ENCODE assay signal across 33 cellular contexts in genomic region chr10:133457100-133457841, GRCh38. TPM values are rescaled to one million over a fixed set of nuclear protein-coding genes. Genes with fewer than 3 reads are reported as not detected.
DNase-seq lines count a peak whose midpoint lies in the region; ATAC-seq and TF ChIP-seq lines count a peak whose summit lies in the region.
"Had no signal": no experiment of that assay in that cellular context is flagged by ENCODE, and none has a peak within 500 bp of the region (broad histone marks: within the 10 kb centered on the region; RNA-seq: fewer than 3 reads in every experiment).

No MANE protein-coding gene starts in this region.

- no peak for ATAC-seq in activated CD4-positive, alpha-beta T cell treated with anti-CD3 and anti-CD28 coated beads for 36 hours
- no peak for ATAC-seq in gastroesophageal sphincter
- ATAC-seq: naive thymus-derived CD4-positive, alpha-beta T cell; SK-N-SH treated with all-trans-retinoic acid at 6 μM for 48 hours; T-helper 17 cell; upper lobe of right lung had no signal

- peak; percentile 3 for DNase-seq in activated CD4-positive, alpha-beta T cell treated with anti-CD3 and anti-CD28 coated beads, Interleukin-2, amount 10 ng/mL, durations not matched to agents 7 days and 5 days
- DNase-seq in activated CD4-positive, alpha-beta T cell treated with anti-CD3 and anti-CD28 coated beads for 36 hours: no peak
- DNase-seq in D341Med (ENCODE audit: low spot score) (peak; percentile 6), esophagus muscularis mucosa (ENCODE audit: extremely low spot score) (peak; percentile 77), osteocyte (ENCODE audit: extremely low spot score, unreplicated experiment) (peak; percentile 83), sigmoid colon (no peak), NCI-H345 (lab: John Stamatoyannopoulos, UW) (no peak)
- DNase-seq: anterior cingulate cortex; Caco-2; DMS79 treated with DMSO at 0.1 percent for 48 hours; effector CD8-positive, alpha-beta T cell; GDM1; H9; immature natural killer cell; midbrain; MM.1S; naive thymus-derived CD4-positive, alpha-beta T cell; NCI-H1105 treated with DMSO at 0.1 percent for 48 hours; NCI-H2029; NCI-H526; nucleus accumbens; Right ventricle myocardium superior; stimulated activated naive CD4-positive, alpha-beta T cell; T-helper 17 cell; upper lobe of right lung had no signal

- H3K27ac Mint-ChIP-seq in activated CD4-positive, alpha-beta T cell treated with anti-CD3 and anti-CD28 coated beads, Interleukin-2, amount 10 ng/mL, durations not matched to agents 7 days and 5 days: no peak overlapping the region
- H3K27ac Mint-ChIP-seq in activated CD4-positive, alpha-beta T cell treated with anti-CD3 and anti-CD28 coated beads for 36 hours: no peak overlapping the region
- no peak overlapping the region for H3K27ac Mint-ChIP-seq in osteocyte (ENCODE audit: unreplicated experiment)
- H3K27ac Mint-ChIP-seq: activated naive CD4-positive, alpha-beta T cell treated with anti-CD3 and anti-CD28 coated beads, Interleukin-2, amount 50 U/mL, for 24 hours; CD14-positive monocyte; H9; immature natural killer cell; naive thymus-derived CD4-positive, alpha-beta T cell had no signal

- H3K36me3 Mint-ChIP-seq in activated CD4-positive, alpha-beta T cell treated with anti-CD3 and anti-CD28 coated beads, Interleukin-2, amount 10 ng/mL, durations not matched to agents 7 days and 5 days (ENCODE audit: low read depth): no peaks in the 10 kb centered on the region
- H3K36me3 Mint-ChIP-seq in activated CD4-positive, alpha-beta T cell treated with anti-CD3 and anti-CD28 coated beads for 36 hours (ENCODE audit: low read depth): no peaks in the 10 kb centered on the region
- H3K36me3 Mint-ChIP-seq in osteocyte (ENCODE audit: unreplicated experiment): peaks cover 2% of the 10 kb centered on the region
- H3K36me3 Mint-ChIP-seq: activated naive CD4-positive, alpha-beta T cell treated with anti-CD3 and anti-CD28 coated beads, Interleukin-2, amount 50 U/mL, for 24 hours; CD14-positive monocyte; immature natural killer cell had no signal

- no peaks in the 10 kb centered on the region for H3K4me1 Mint-ChIP-seq in activated CD4-positive, alpha-beta T cell treated with anti-CD3 and anti-CD28 coated beads, Interleukin-2, amount 10 ng/mL, durations not matched to agents 7 days and 5 days
- no peaks in the 10 kb centered on the region for H3K4me1 Mint-ChIP-seq in activated CD4-positive, alpha-beta T cell treated with anti-CD3 and anti-CD28 coated beads for 36 hours
- no peaks in the 10 kb centered on the region for H3K4me1 Mint-ChIP-seq in osteocyte (ENCODE audit: unreplicated experiment)
- H3K4me1 Mint-ChIP-seq: activated naive CD4-positive, alpha-beta T cell treated with anti-CD3 and anti-CD28 coated beads, Interleukin-2, amount 50 U/mL, for 24 hours; CD14-positive monocyte; H9; immature natural killer cell had no signal

- intact Hi-C loops in activated CD4-positive, alpha-beta T cell treated with anti-CD3 and anti-CD28 coated beads for 36 hours (cut with DNase I, micrococcal nuclease): no loop called here
- intact Hi-C loops in esophagus muscularis mucosa (cut with DNase I): no loop called here
- intact Hi-C loops in sigmoid colon (cut with DNase I): no loop called here

- peaks cover 3% of the 10 kb centered on the region for H3K27me3 Mint-ChIP-seq in activated CD4-positive, alpha-beta T cell treated with anti-CD3 and anti-CD28 coated beads, Interleukin-2, amount 10 ng/mL, durations not matched to agents 7 days and 5 days
- no peaks in the 10 kb centered on the region for H3K27me3 Mint-ChIP-seq in activated CD4-positive, alpha-beta T cell treated with anti-CD3 and anti-CD28 coated beads for 36 hours
- no peaks in the 10 kb centered on the region for H3K27me3 Mint-ChIP-seq in osteocyte (ENCODE audit: unreplicated experiment)
- H3K27me3 Mint-ChIP-seq: activated naive CD4-positive, alpha-beta T cell treated with anti-CD3 and anti-CD28 coated beads, Interleukin-2, amount 50 U/mL, for 24 hours; naive thymus-derived CD4-positive, alpha-beta T cell; T-helper 17 cell had no signal

- H3K4me3 ChIP-seq in esophagus muscularis mucosa: no peak overlapping the region
- no peak overlapping the region for H3K4me3 ChIP-seq in sigmoid colon
- H3K4me3 ChIP-seq in gastroesophageal sphincter: no peak overlapping the region
- H3K4me3 ChIP-seq: suprapubic skin, upper lobe of right lung had no signal

- no peak for TF ChIP-seq CTCF in esophagus muscularis mucosa (IDR thresholded peaks at IDR 0.05)
- TF ChIP-seq CTCF in osteocyte (IDR thresholded peaks at IDR 0.05): no peak
- no peak for TF ChIP-seq CTCF in sigmoid colon (IDR thresholded peaks at IDR 0.05)
- TF ChIP-seq CTCF in gastroesophageal sphincter (IDR thresholded peaks at IDR 0.05): no peak

- H3K4me1 ChIP-seq in esophagus muscularis mucosa: no peaks in the 10 kb centered on the region
- H3K4me1 ChIP-seq in sigmoid colon: no peaks in the 10 kb centered on the region
- H3K4me1 ChIP-seq in gastroesophageal sphincter: no peaks in the 10 kb centered on the region
- H3K4me1 ChIP-seq: Caco-2, suprapubic skin, upper lobe of right lung had no signal

- POLR2A ChIA-PET in activated CD4-positive, alpha-beta T cell treated with anti-CD3 and anti-CD28 coated beads, Interleukin-2, amount 10 ng/mL, durations not matched to agents 7 days and 5 days (lab: Charles Lee): no interaction called here
- POLR2A ChIA-PET in activated CD4-positive, alpha-beta T cell treated with anti-CD3 and anti-CD28 coated beads for 36 hours (lab: Charles Lee): no interaction called here

- WGBS in esophagus muscularis mucosa: 90% methylated on average over 14 of the region's 34 CpGs
- WGBS in sigmoid colon, 2 donors: 92% methylated on average over 34 of the region's 34 CpGs
- no CpG with 5 or more reads among the region's 34 CpGs for WGBS in gastroesophageal sphincter (ENCODE audit: low coverage in 1 of 2), 2 donors

- no peak overlapping the region for H3K4me3 Mint-ChIP-seq in activated CD4-positive, alpha-beta T cell treated with anti-CD3 and anti-CD28 coated beads, Interleukin-2, amount 10 ng/mL, durations not matched to agents 7 days and 5 days
- H3K4me3 Mint-ChIP-seq in activated CD4-positive, alpha-beta T cell treated with anti-CD3 and anti-CD28 coated beads for 36 hours: no peak overlapping the region
- H3K4me3 Mint-ChIP-seq in osteocyte (ENCODE audit: unreplicated experiment): no peak overlapping the region
- H3K4me3 Mint-ChIP-seq: activated naive CD4-positive, alpha-beta T cell treated with anti-CD3 and anti-CD28 coated beads, Interleukin-2, amount 50 U/mL, for 24 hours; CD14-positive monocyte; H9; immature natural killer cell; naive thymus-derived CD4-positive, alpha-beta T cell had no signal

- H3K27me3 ChIP-seq in esophagus muscularis mucosa (no peaks in the 10 kb centered on the region), sigmoid colon (no peaks in the 10 kb centered on the region), gastroesophageal sphincter (no peaks in the 10 kb centered on the region)
- H3K27me3 ChIP-seq: suprapubic skin, upper lobe of right lung had no signal

- no peaks in the 10 kb centered on the region for H3K9me3 Mint-ChIP-seq in activated CD4-positive, alpha-beta T cell treated with anti-CD3 and anti-CD28 coated beads, Interleukin-2, amount 10 ng/mL, durations not matched to agents 7 days and 5 days
- no peaks in the 10 kb centered on the region for H3K9me3 Mint-ChIP-seq in activated CD4-positive, alpha-beta T cell treated with anti-CD3 and anti-CD28 coated beads for 36 hours (ENCODE audit: low read depth)
- peaks cover 4% of the 10 kb centered on the region for H3K9me3 Mint-ChIP-seq in osteocyte (ENCODE audit: unreplicated experiment)
- H3K9me3 Mint-ChIP-seq: activated naive CD4-positive, alpha-beta T cell treated with anti-CD3 and anti-CD28 coated beads, Interleukin-2, amount 50 U/mL, for 24 hours; immature natural killer cell; naive thymus-derived CD4-positive, alpha-beta T cell had no signal

- H3K9me3 ChIP-seq in esophagus muscularis mucosa: no peaks in the 10 kb centered on the region
- no peaks in the 10 kb centered on the region for H3K9me3 ChIP-seq in sigmoid colon
- H3K9me3 ChIP-seq in gastroesophageal sphincter: no peaks in the 10 kb centered on the region
- H3K9me3 ChIP-seq: Caco-2, suprapubic skin, upper lobe of right lung had no signal

- CTCF ChIA-PET in activated CD4-positive, alpha-beta T cell treated with anti-CD3 and anti-CD28 coated beads, Interleukin-2, amount 10 ng/mL, durations not matched to agents 7 days and 5 days (lab: Charles Lee): interaction anchor here (0.9 kb wide), 1 partner anchor 18 kb away, joined by 3 read pairs; no protein-coding TSS in a partner anchor
- CTCF ChIA-PET in activated CD4-positive, alpha-beta T cell treated with anti-CD3 and anti-CD28 coated beads for 36 hours (lab: Charles Lee): no interaction called here

- H3K36me3 ChIP-seq in esophagus muscularis mucosa (peaks cover 0 to 19% (median 0%) of the 10 kb centered on the region in 4 donors), sigmoid colon (no peaks in the 10 kb centered on the region), gastroesophageal sphincter (peaks cover 0 to 46% of the 10 kb centered on the region in 2 donors)
- H3K36me3 ChIP-seq: upper lobe of right lung had no signal

- TF ChIP-seq POLR2A in esophagus muscularis mucosa (IDR thresholded peaks at IDR 0.05; ENCODE audit: low read depth): no peak
- TF ChIP-seq POLR2A in sigmoid colon (IDR thresholded peaks at IDR 0.05): no peak
- TF ChIP-seq POLR2A in gastroesophageal sphincter (IDR thresholded peaks at IDR 0.05): no peak

- no peak overlapping the region for H3K27ac ChIP-seq in esophagus muscularis mucosa (replicated peaks in 1 of 4)
- no peak overlapping the region for H3K27ac ChIP-seq in sigmoid colon
- no peak overlapping the region for H3K27ac ChIP-seq in gastroesophageal sphincter
- H3K27ac ChIP-seq: epithelial cell of prostate, KMS-11, suprapubic skin, upper lobe of right lung had no signal

- no peak for TF ChIP-seq EP300 in esophagus muscularis mucosa (IDR thresholded peaks at IDR 0.05)
- TF ChIP-seq EP300 in sigmoid colon (IDR thresholded peaks at IDR 0.05): no peak
- TF ChIP-seq EP300 in gastroesophageal sphincter (IDR thresholded peaks at IDR 0.05): no peak

RNA-seq across cellular contexts. Expression of gene SCART1, which starts 3.5 kb away (rescaled TPM):
- 1 to 10 TPM; 3.7 to 4.5 TPM for total RNA-seq in activated CD4-positive, alpha-beta T cell treated with anti-CD3 and anti-CD28 coated beads, Interleukin-2, amount 10 ng/mL, durations not matched to agents 7 days and 5 days
- total RNA-seq in activated CD4-positive, alpha-beta T cell treated with anti-CD3 and anti-CD28 coated beads for 36 hours: 1 to 10 TPM; 1.4 to 1.7 TPM
- 1 to 10 TPM in 3 of 4 donors, under 1 TPM in 1; 0.65 to 1.7 (median 1.4) TPM for total RNA-seq in esophagus muscularis mucosa
- total RNA-seq in osteocyte: 3.2 and 4.8 TPM in 2 replicates
- 1 to 10 TPM; 1.3 to 4.7 (median 3.4) TPM for total RNA-seq in sigmoid colon
- polyA plus RNA-seq in sigmoid colon: under 1 TPM in 1 of 3 donors, not detected in 2; 0.99 TPM
- total RNA-seq in gastroesophageal sphincter: 1 to 10 TPM in 3 of 4 donors, under 1 TPM in 1; 0.27 to 3.9 (median 2.0) TPM
- polyA plus RNA-seq: CD14-positive monocyte had no signal

RNA-seq across cellular contexts. Expression of gene SPRN, which starts 32.8 kb away (rescaled TPM):
- not detected for total RNA-seq in activated CD4-positive, alpha-beta T cell treated with anti-CD3 and anti-CD28 coated beads, Interleukin-2, amount 10 ng/mL, durations not matched to agents 7 days and 5 days
- not detected for total RNA-seq in activated CD4-positive, alpha-beta T cell treated with anti-CD3 and anti-CD28 coated beads for 36 hours
- total RNA-seq in esophagus muscularis mucosa: under 1 TPM in 2 of 4 donors, not detected in 2; 0.34 to 0.71 TPM
- 2.2 and 2.7 TPM in 2 replicates for total RNA-seq in osteocyte
- 1 to 10 TPM in 1 of 4 donors, under 1 TPM in 2, not detected in 1; 0.41 to 1.1 (median 0.71) TPM for total RNA-seq in sigmoid colon
- polyA plus RNA-seq in sigmoid colon: under 1 TPM in 2 of 3 donors, not detected in 1; under 0.01 to 0.28 TPM
- under 1 TPM in 2 of 4 donors, not detected in 2; 0.12 to 0.35 TPM for total RNA-seq in gastroesophageal sphincter
- total RNA-seq: bronchial epithelial cell; Caco-2; naive thymus-derived CD4-positive, alpha-beta T cell; Right ventricle myocardium superior; T-helper 17 cell; upper lobe of right lung had no signal
- polyA plus RNA-seq: CD14-positive monocyte had no signal

Comparison
In these comparisons a context has a peak if more than half of its experiments do, and no peak if none do; other contexts are left out.
1. DNase-seq: peak in activated CD4-positive, alpha-beta T cell treated with anti-CD3 and anti-CD28 coated beads, Interleukin-2, amount 10 ng/mL, durations not matched to agents 7 days and 5 days (single experiment), D341Med (single experiment), esophagus muscularis mucosa (single experiment) and osteocyte (single experiment); none in activated CD4-positive, alpha-beta T cell treated with anti-CD3 and anti-CD28 coated beads for 36 hours (single experiment), sigmoid colon (single experiment) and NCI-H345 (single experiment).